In genomic region chr22:42520663-42521546, GRCh38 we compare ENCODE assay signal across 15 cellular contexts. TPM values are rescaled to one million over a fixed set of nuclear protein-coding genes. Genes with fewer than 3 reads are reported as not detected.
A peak's percentile ranks its signal among the peaks of the same experiment; 100 is the strongest.
DNase-seq lines count a peak whose midpoint lies in the region; ATAC-seq and TF ChIP-seq lines count a peak whose summit lies in the region.
"Had no signal": no experiment of that assay in that cellular context is flagged by ENCODE, and none has a peak within 500 bp of the region (broad histone marks: within the 10 kb centered on the region; RNA-seq: fewer than 3 reads in every experiment).

No MANE protein-coding gene starts in this region.

- peaks cover 0 to 2% of the 10 kb centered on the region in 2 donors for H3K36me3 Mint-ChIP-seq in activated T-cell treated with anti-CD3 and anti-CD28 coated beads, Interleukin-2, amount 50 U/mL, for 72 hours (ENCODE audit: insufficient read depth in 2 of 2)
- H3K36me3 Mint-ChIP-seq in activated T-helper 1 cell treated with anti-CD3 and anti-CD28 coated beads, Interleukin-12 subunit alpha, Interleukin-12 subunit beta, Interleukin-2, Interleukin-4 antibody, amounts not matched to agents 30 ng/mL and 10 ng/mL and 1 ng/mL, durations not matched to agents 14 hours and 24 hours and 36 hours (ENCODE audit: low read depth): peaks cover 3% of the 10 kb centered on the region

- no peak overlapping the region for H2BK15ac ChIP-seq in mesenchymal stem cell (ENCODE audit: low read depth, poor library complexity, severe bottlenecking)

- H3K9me3 Mint-ChIP-seq in activated T-cell treated with anti-CD3 and anti-CD28 coated beads, Interleukin-2, amount 50 U/mL, for 72 hours: no peaks in the 10 kb centered on the region
- no peaks in the 10 kb centered on the region for H3K9me3 Mint-ChIP-seq in activated T-helper 1 cell treated with anti-CD3 and anti-CD28 coated beads, Interleukin-12 subunit alpha, Interleukin-12 subunit beta, Interleukin-2, Interleukin-4 antibody, amounts not matched to agents 30 ng/mL and 10 ng/mL and 1 ng/mL, durations not matched to agents 14 hours and 24 hours and 36 hours
- H3K9me3 Mint-ChIP-seq: dendritic cell treated with granulocyte-macrophage colony-stimulating factor and Interleukin-4, amounts not matched to agents 40 ng/mL and 50 ng/mL, for 4 days had no signal

- TF ChIP-seq CTCF in testis (IDR thresholded peaks at IDR 0.05): no peak

- no peak overlapping the region for H2BK5ac ChIP-seq in mesenchymal stem cell (ENCODE audit: low read depth, low read length, poor library complexity, severe bottlenecking)

- H3K79me1 ChIP-seq in mesenchymal stem cell (replicated peaks; ENCODE audit: low read length, poor library complexity, severe bottlenecking): peaks cover 6% of the 10 kb centered on the region

- no peak overlapping the region for H3K27ac ChIP-seq in mesenchymal stem cell (ENCODE audit: low read length, poor library complexity, severe bottlenecking)
- H3K27ac ChIP-seq in testis: no peak overlapping the region
- H3K27ac ChIP-seq in effector memory CD4-positive, alpha-beta T cell (ENCODE audit: insufficient read depth, low read length, poor library complexity, severe bottlenecking): no peak overlapping the region
- H3K27ac ChIP-seq: foreskin keratinocyte, SJSA1 had no signal

- H3K4me1 ChIP-seq in mesenchymal stem cell (ENCODE audit: control insufficient read depth, insufficient read depth, low read depth, low read length) (peaks cover 6% of the 10 kb centered on the region), testis (peaks cover 7% of the 10 kb centered on the region)
- peaks cover 9% of the 10 kb centered on the region for H3K4me1 ChIP-seq in effector memory CD4-positive, alpha-beta T cell (ENCODE audit: control insufficient read depth, insufficient read depth, low read length, poor library complexity, severe bottlenecking)

- H3K27me3 Mint-ChIP-seq in activated T-cell treated with anti-CD3 and anti-CD28 coated beads, Interleukin-2, amount 50 U/mL, for 72 hours (ENCODE audit: low read depth): no peaks in the 10 kb centered on the region
- peaks cover 2% of the 10 kb centered on the region for H3K27me3 Mint-ChIP-seq in activated T-helper 1 cell treated with anti-CD3 and anti-CD28 coated beads, Interleukin-12 subunit alpha, Interleukin-12 subunit beta, Interleukin-2, Interleukin-4 antibody, amounts not matched to agents 30 ng/mL and 10 ng/mL and 1 ng/mL, durations not matched to agents 14 hours and 24 hours and 36 hours (ENCODE audit: insufficient read depth)
- H3K27me3 Mint-ChIP-seq: dendritic cell treated with granulocyte-macrophage colony-stimulating factor and Interleukin-4, amounts not matched to agents 40 ng/mL and 50 ng/mL, for 4 days had no signal

- no peak overlapping the region for H2BK12ac ChIP-seq in mesenchymal stem cell (ENCODE audit: low read length in 2 of 2)

- no peaks in the 10 kb centered on the region for H3K27me3 ChIP-seq in mesenchymal stem cell (ENCODE audit: control insufficient read depth in 1 of 2, insufficient read depth in 1 of 2, low read length in 2 of 2)
- H3K27me3 ChIP-seq in testis: no peaks in the 10 kb centered on the region
- no peaks in the 10 kb centered on the region for H3K27me3 ChIP-seq in effector memory CD4-positive, alpha-beta T cell (replicated peaks; ENCODE audit: control insufficient read depth, insufficient read depth, low read length, poor library complexity, severe bottlenecking)
- H3K27me3 ChIP-seq: foreskin keratinocyte, SJSA1, spleen had no signal

- H3K23ac ChIP-seq in mesenchymal stem cell (ENCODE audit: low read length in 2 of 2): no peak overlapping the region

- peak overlapping the region; percentile 77 for H4K8ac ChIP-seq in mesenchymal stem cell (ENCODE audit: low read length)

- TF ChIP-seq POLR2A in testis (IDR thresholded peaks at IDR 0.05): no peak

- no peak overlapping the region for H3K27ac Mint-ChIP-seq in activated T-cell treated with anti-CD3 and anti-CD28 coated beads, Interleukin-2, amount 50 U/mL, for 72 hours
- peak overlapping the region; percentile 40 for H3K27ac Mint-ChIP-seq in activated T-helper 1 cell treated with anti-CD3 and anti-CD28 coated beads, Interleukin-12 subunit alpha, Interleukin-12 subunit beta, Interleukin-2, Interleukin-4 antibody, amounts not matched to agents 30 ng/mL and 10 ng/mL and 1 ng/mL, durations not matched to agents 14 hours and 24 hours and 36 hours

- peak overlapping the region; percentile 50 to 93 for H3K4me3 Mint-ChIP-seq in activated T-cell treated with anti-CD3 and anti-CD28 coated beads, Interleukin-2, amount 50 U/mL, for 72 hours
- peak overlapping the region; percentile 64 for H3K4me3 Mint-ChIP-seq in activated T-helper 1 cell treated with anti-CD3 and anti-CD28 coated beads, Interleukin-12 subunit alpha, Interleukin-12 subunit beta, Interleukin-2, Interleukin-4 antibody, amounts not matched to agents 30 ng/mL and 10 ng/mL and 1 ng/mL, durations not matched to agents 14 hours and 24 hours and 36 hours

- H3K14ac ChIP-seq in mesenchymal stem cell (ENCODE audit: low read length in 2 of 2): no peak overlapping the region

- H2AK5ac ChIP-seq in mesenchymal stem cell (ENCODE audit: low read length, severe bottlenecking): peak overlapping the region; percentile 21

- peak overlapping the region; percentile 2 for H2AFZ ChIP-seq in mesenchymal stem cell (ENCODE audit: low read depth, low read length)

- H3K4me3 ChIP-seq in mesenchymal stem cell (ENCODE audit: insufficient read depth in 1 of 2, low read depth in 1 of 2, low read length in 2 of 2) (no peak overlapping the region), testis (no peak overlapping the region)
- no peak overlapping the region for H3K4me3 ChIP-seq in effector memory CD4-positive, alpha-beta T cell (ENCODE audit: insufficient read depth, low read depth, low read length, poor library complexity, severe bottlenecking)

- no peak for ATAC-seq in activated T-cell treated with anti-CD3 and anti-CD28 coated beads, Interleukin-2, amount 50 U/mL, for 72 hours (replicated peaks in 1 of 2)
- no peak for ATAC-seq in Right ventricle myocardium inferior

- no peak overlapping the region for H4K91ac ChIP-seq in mesenchymal stem cell (ENCODE audit: low read length)

- WGBS in mesenchymal stem cell: 93% methylated on average over 19 of the region's 20 CpGs
- WGBS in testis, 2 donors: 84 to 85% methylated on average over 20 of the region's 20 CpGs

- no peak overlapping the region for H3K9ac ChIP-seq in mesenchymal stem cell (ENCODE audit: low read length)

- intact Hi-C loops in activated T-helper 1 cell treated with anti-CD3 and anti-CD28 coated beads, Interleukin-12 subunit alpha, Interleukin-12 subunit beta, Interleukin-2, Interleukin-4 antibody, amounts not matched to agents 30 ng/mL and 10 ng/mL and 1 ng/mL, durations not matched to agents 14 hours and 24 hours and 36 hours (cut with micrococcal nuclease): loop anchor here (2.0 kb wide), 1 partner anchor 32 kb away; the partner anchor contains the start of gene SERHL2
- intact Hi-C loops in testis (cut with DNase I; ENCODE audit: low total_unique reads) (no loop called here), Right ventricle myocardium inferior (cut with DNase I) (no loop called here)

- H3K4ac ChIP-seq in mesenchymal stem cell (ENCODE audit: low read depth in 1 of 2, low read length in 2 of 2): no peak overlapping the region

- H3K36me3 ChIP-seq in mesenchymal stem cell (ENCODE audit: control insufficient read depth in 1 of 2, insufficient read depth in 2 of 2, low read depth in 1 of 2, low read length in 2 of 2) (peaks cover 9 to 14% of the 10 kb centered on the region in 2 experiments), testis (ENCODE audit: low read depth, missing control alignments) (no peaks in the 10 kb centered on the region)
- peaks cover 11% of the 10 kb centered on the region for H3K36me3 ChIP-seq in effector memory CD4-positive, alpha-beta T cell (ENCODE audit: control insufficient read depth, insufficient read depth, low read length)

- H2BK120ac ChIP-seq in mesenchymal stem cell (ENCODE audit: low read depth, low read length): no peak overlapping the region

- DNase-seq in activated T-cell treated with anti-CD3 and anti-CD28 coated beads, Interleukin-2, amount 50 U/mL, for 72 hours: no peak
- DNase-seq in activated T-cell treated with anti-CD3 and anti-CD28 coated beads for 4 hours: no peak
- DNase-seq in activated T-helper 1 cell treated with anti-CD3 and anti-CD28 coated beads, Interleukin-12 subunit alpha, Interleukin-12 subunit beta, Interleukin-2, Interleukin-4 antibody, amounts not matched to agents 30 ng/mL and 10 ng/mL and 1 ng/mL, durations not matched to agents 14 hours and 24 hours and 36 hours (ENCODE audit: low spot score): no peak
- DNase-seq in mesenchymal stem cell: peak; percentile 17
- peak; percentile 60 for DNase-seq in testis
- DNase-seq in Right ventricle myocardium inferior (ENCODE audit: missing footprints): no peak
- DNase-seq in effector memory CD4-positive, alpha-beta T cell: no peak
- no peak for DNase-seq in SHP77 (lab: John Stamatoyannopoulos, UW)
- DNase-seq: foreskin keratinocyte, NCI-H1105, NCI-H69, spleen had no signal

- H3K9me3 ChIP-seq in mesenchymal stem cell (ENCODE audit: control insufficient read depth, low read length): no peaks in the 10 kb centered on the region
- H3K9me3 ChIP-seq in testis: no peaks in the 10 kb centered on the region
- H3K9me3 ChIP-seq in effector memory CD4-positive, alpha-beta T cell (ENCODE audit: control insufficient read depth, low read length): no peaks in the 10 kb centered on the region
- H3K9me3 ChIP-seq: HAP-1, SJSA1, spleen had no signal

- no peak overlapping the region for H3K4me2 ChIP-seq in mesenchymal stem cell (ENCODE audit: low read length, poor library complexity, severe bottlenecking)

- peaks cover 21% of the 10 kb centered on the region for H3K4me1 Mint-ChIP-seq in activated T-cell treated with anti-CD3 and anti-CD28 coated beads, Interleukin-2, amount 50 U/mL, for 72 hours (ENCODE audit: low read depth)
- peaks cover 6% of the 10 kb centered on the region for H3K4me1 Mint-ChIP-seq in activated T-helper 1 cell treated with anti-CD3 and anti-CD28 coated beads, Interleukin-12 subunit alpha, Interleukin-12 subunit beta, Interleukin-2, Interleukin-4 antibody, amounts not matched to agents 30 ng/mL and 10 ng/mL and 1 ng/mL, durations not matched to agents 14 hours and 24 hours and 36 hours (ENCODE audit: low read depth)

- H3K18ac ChIP-seq in mesenchymal stem cell (ENCODE audit: low read depth in 1 of 2, low read length in 2 of 2): peak overlapping the region in 1 of 2 experiments; percentile 24

RNA-seq across cellular contexts. Expression of gene RRP7A, which starts 1.3 kb away (rescaled TPM):
- total RNA-seq in activated T-cell treated with anti-CD3 and anti-CD28 coated beads, Interleukin-2, amount 50 U/mL, for 72 hours: 10 to 100 TPM; 32.5 to 35.9 TPM
- total RNA-seq in activated T-helper 1 cell treated with anti-CD3 and anti-CD28 coated beads, Interleukin-12 subunit alpha, Interleukin-12 subunit beta, Interleukin-2, Interleukin-4 antibody, amounts not matched to agents 30 ng/mL and 10 ng/mL and 1 ng/mL, durations not matched to agents 14 hours and 24 hours and 36 hours: 131 and 144 TPM in 2 replicates
- 13.8 TPM for polyA plus RNA-seq in mesenchymal stem cell (2013, experiment 1 of 2)
- polyA plus RNA-seq in mesenchymal stem cell (2013, experiment 2 of 2): 14.4 TPM
- total RNA-seq in testis: 10 to 100 TPM; 30.8 to 43.3 TPM
- 62.8 TPM for polyA plus RNA-seq in testis (ENCODE audit: insufficient read depth, low read depth, low replicate concordance)
- 16.3 TPM for total RNA-seq in Right ventricle myocardium inferior

RNA-seq across cellular contexts. Expression of gene SERHL2, which starts 32.9 kb away (rescaled TPM):
- 1 to 10 TPM; 1.2 to 1.6 TPM for total RNA-seq in activated T-cell treated with anti-CD3 and anti-CD28 coated beads, Interleukin-2, amount 50 U/mL, for 72 hours
- total RNA-seq in activated T-helper 1 cell treated with anti-CD3 and anti-CD28 coated beads, Interleukin-12 subunit alpha, Interleukin-12 subunit beta, Interleukin-2, Interleukin-4 antibody, amounts not matched to agents 30 ng/mL and 10 ng/mL and 1 ng/mL, durations not matched to agents 14 hours and 24 hours and 36 hours: 1.4 and 2.1 TPM in 2 replicates
- 2.5 TPM for polyA plus RNA-seq in mesenchymal stem cell (2013, experiment 1 of 2)
- polyA plus RNA-seq in mesenchymal stem cell (2013, experiment 2 of 2): 2.9 TPM
- 1 to 10 TPM; 6.9 to 8.8 TPM for total RNA-seq in testis
- polyA plus RNA-seq in testis (ENCODE audit: insufficient read depth, low read depth, low replicate concordance): 11.3 TPM
- 2.6 TPM for total RNA-seq in Right ventricle myocardium inferior

Comparison
In these comparisons a context has a peak if more than half of its experiments do, and no peak if none do; other contexts are left out.
1. DNase-seq: peak in mesenchymal stem cell (single experiment) and testis (single experiment); none in activated T-cell treated with anti-CD3 and anti-CD28 coated beads, Interleukin-2, amount 50 U/mL, for 72 hours (0 of 2), activated T-cell treated with anti-CD3 and anti-CD28 coated beads for 4 hours (single experiment), activated T-helper 1 cell treated with anti-CD3 and anti-CD28 coated beads, Interleukin-12 subunit alpha, Interleukin-12 subunit beta, Interleukin-2, Interleukin-4 antibody, amounts not matched to agents 30 ng/mL and 10 ng/mL and 1 ng/mL, durations not matched to agents 14 hours and 24 hours and 36 hours (single experiment), Right ventricle myocardium inferior (single experiment), effector memory CD4-positive, alpha-beta T cell (0 of 3) and SHP77 (0 of 2).